In the genomic region with DNA sequence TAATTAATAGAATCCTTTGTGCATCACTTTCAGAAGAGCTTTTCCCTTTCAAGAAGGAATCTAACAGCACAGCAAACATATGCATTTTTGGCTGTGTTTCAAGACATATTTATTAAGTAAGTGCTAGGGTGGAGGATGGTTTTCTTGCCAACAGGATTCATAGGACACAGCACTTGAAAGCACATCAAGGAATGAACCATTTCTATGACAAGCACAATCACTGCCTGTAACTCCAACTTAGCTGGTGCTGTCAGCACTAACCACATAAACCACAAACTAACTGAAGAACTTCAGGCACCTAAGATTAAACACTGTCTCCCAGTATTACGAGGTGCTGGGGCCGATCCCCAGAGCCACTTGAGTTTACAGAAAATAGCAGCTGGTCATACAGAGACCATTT, we compare ENCODE assay signal across 12 cellular contexts. TPM values are rescaled to one million over a fixed set of nuclear protein-coding genes. Genes with fewer than 3 reads are reported as not detected.
DNase-seq lines count a peak whose midpoint lies in the region; ATAC-seq and TF ChIP-seq lines count a peak whose summit lies in the region.
"Had no signal": no experiment of that assay in that cellular context is flagged by ENCODE, and none has a peak within 500 bp of the region (broad histone marks: within the 10 kb centered on the region; RNA-seq: fewer than 3 reads in every experiment).

No MANE protein-coding gene starts in this region.

- intact Hi-C loops in mammary epithelial cell (cut with micrococcal nuclease): no loop called here

- peaks cover 37% of the 10 kb centered on the region for H3K4me1 Mint-ChIP-seq in nephron
- peaks cover 0 to 2% of the 10 kb centered on the region in 2 donors for H3K4me1 Mint-ChIP-seq in stimulated activated naive B cell treated with anti-CD40 and anti-IgM and Interleukin-4, amounts not matched to agents 10 μg/mL and 1 μg/mL and 100 μg/mL, for 72 hours

- H2AFZ ChIP-seq in mammary epithelial cell (ENCODE audit: low read depth, low read length): peak overlapping the region; percentile 10

- dilution Hi-C loops in mammary epithelial cell (cut with HindIII; ENCODE audit: low sequenced_read_pairs): no loop called here

- BruUV-seq in mammary epithelial cell (replicated peaks; lab: Mats Ljungman, UMichigan): no TSS peak

- in situ Hi-C loops in mammary epithelial cell (cut with MboI; ENCODE audit: low sequenced_read_pairs in 2 of 2): no loop called here

- H3K36me3 ChIP-seq in mammary epithelial cell (ENCODE audit: insufficient read depth, low read length): no peaks in the 10 kb centered on the region
- H3K36me3 ChIP-seq: ovary had no signal

- 0% methylated on average over 2 of the region's 2 CpGs for WGBS in mammary epithelial cell (ENCODE audit: low coverage, missing lambda C conversion rate)

- peak overlapping the region in 1 of 3 experiments; percentile 14 for H3K4me3 Mint-ChIP-seq in nephron
- H3K4me3 Mint-ChIP-seq in stimulated activated naive B cell treated with anti-CD40 and anti-IgM and Interleukin-4, amounts not matched to agents 10 μg/mL and 1 μg/mL and 100 μg/mL, for 72 hours: no peak overlapping the region
- H3K4me3 Mint-ChIP-seq: activated naive CD8-positive, alpha-beta T cell treated with anti-CD3 and anti-CD28 coated beads for 36 hours had no signal

- H3K9ac ChIP-seq in mammary epithelial cell (ENCODE audit: insufficient read depth, low read length): no peak overlapping the region

- H3K27ac ChIP-seq in mammary epithelial cell (ENCODE audit: insufficient read depth, low read depth, low read length): no peak overlapping the region
- H3K27ac ChIP-seq: ovary had no signal

- H3K4me3 ChIP-seq in mammary epithelial cell (replicated peaks in 1 of 3; ENCODE audit: insufficient read depth in 1 of 3, low read depth in 2 of 3, low read length in 3 of 3): no peak overlapping the region
- H3K4me3 ChIP-seq: ovary had no signal

- peaks cover 23% of the 10 kb centered on the region for H3K4me1 ChIP-seq in mammary epithelial cell (ENCODE audit: insufficient read depth, low read length)

- peak overlapping the region; percentile 65 for H3K4me2 ChIP-seq in mammary epithelial cell (ENCODE audit: insufficient read depth, low read depth, low read length)

- H3K27me3 ChIP-seq in mammary epithelial cell (ENCODE audit: insufficient read depth, low read length): no peaks in the 10 kb centered on the region
- H3K27me3 ChIP-seq: ovary had no signal

- H3K36me3 Mint-ChIP-seq in nephron (ENCODE audit: low read depth): no peaks in the 10 kb centered on the region
- no peaks in the 10 kb centered on the region for H3K36me3 Mint-ChIP-seq in stimulated activated naive B cell treated with anti-CD40 and anti-IgM and Interleukin-4, amounts not matched to agents 10 μg/mL and 1 μg/mL and 100 μg/mL, for 72 hours
- H3K36me3 Mint-ChIP-seq: activated naive CD8-positive, alpha-beta T cell treated with anti-CD3 and anti-CD28 coated beads for 36 hours had no signal

- ATAC-seq in GM18858 (IDR thresholded peaks at IDR 0.05; ENCODE audit: unreplicated experiment) (no peak), GM18907 (IDR thresholded peaks at IDR 0.05; ENCODE audit: unreplicated experiment) (no peak)
- ATAC-seq in stimulated activated naive B cell treated with anti-CD40 and anti-IgM and Interleukin-4, amounts not matched to agents 10 μg/mL and 1 μg/mL and 100 μg/mL, for 72 hours (replicated peaks): no peak

- peak; percentile 73 for DNase-seq in ELR (ENCODE audit: low read depth)
- peak; percentile 4 for DNase-seq in NCI-H226
- peak; percentile 73 for DNase-seq in mammary epithelial cell
- DNase-seq in activated CD8-positive, alpha-beta memory T cell treated with anti-CD3 and anti-CD28 coated beads, Interleukin-2, amount 50 U/mL, for 48 hours: no peak
- no peak for DNase-seq in stimulated activated naive B cell treated with anti-CD40 and anti-IgM and Interleukin-4, amounts not matched to agents 10 μg/mL and 1 μg/mL and 100 μg/mL, for 72 hours
- DNase-seq: activated naive CD8-positive, alpha-beta T cell treated with anti-CD3 and anti-CD28 coated beads for 36 hours; GF-D8; hypothalamus; ovary had no signal

- H3K27ac Mint-ChIP-seq in nephron: peak overlapping the region; percentile 66 to 88 (median 86)
- H3K27ac Mint-ChIP-seq in stimulated activated naive B cell treated with anti-CD40 and anti-IgM and Interleukin-4, amounts not matched to agents 10 μg/mL and 1 μg/mL and 100 μg/mL, for 72 hours: no peak overlapping the region
- H3K27ac Mint-ChIP-seq: activated naive CD8-positive, alpha-beta T cell treated with anti-CD3 and anti-CD28 coated beads for 36 hours had no signal

- no peaks in the 10 kb centered on the region for H4K20me1 ChIP-seq in mammary epithelial cell (ENCODE audit: insufficient read depth, low read length)

- TF ChIP-seq CTCF in mammary epithelial cell (conservative IDR thresholded peaks at IDR 0.05 in 1 of 2, IDR thresholded peaks at IDR 0.05 in 1 of 2; ENCODE audit: extremely low read depth in 1 of 2, insufficient read depth in 1 of 2, low read depth in 1 of 2, low read length in 2 of 2) (no peak), nephron (IDR thresholded peaks at IDR 0.05; ENCODE audit: unreplicated experiment in 3 of 3) (no peak)

- CTCF ChIA-PET in mammary epithelial cell (lab: Charles Lee; ENCODE audit: low non-redundant PET): interaction anchor here (0.6 kb wide), 1 partner anchor 145 kb away, joined by 3 read pairs; no protein-coding TSS in a partner anchor

- H3K9me3 ChIP-seq in mammary epithelial cell (replicated peaks; ENCODE audit: insufficient read depth, low read length): no peaks in the 10 kb centered on the region
- H3K9me3 ChIP-seq: ovary had no signal

- no peaks in the 10 kb centered on the region for H3K9me3 Mint-ChIP-seq in nephron
- H3K9me3 Mint-ChIP-seq in stimulated activated naive B cell treated with anti-CD40 and anti-IgM and Interleukin-4, amounts not matched to agents 10 μg/mL and 1 μg/mL and 100 μg/mL, for 72 hours: no peaks in the 10 kb centered on the region
- H3K9me3 Mint-ChIP-seq: activated naive CD8-positive, alpha-beta T cell treated with anti-CD3 and anti-CD28 coated beads for 36 hours had no signal

- H3K27me3 Mint-ChIP-seq in nephron (ENCODE audit: low read depth): peaks cover 6% of the 10 kb centered on the region
- peaks cover 3 to 23% of the 10 kb centered on the region in 2 donors for H3K27me3 Mint-ChIP-seq in stimulated activated naive B cell treated with anti-CD40 and anti-IgM and Interleukin-4, amounts not matched to agents 10 μg/mL and 1 μg/mL and 100 μg/mL, for 72 hours

- H3K79me2 ChIP-seq in mammary epithelial cell (ENCODE audit: insufficient read depth, low read length): no peaks in the 10 kb centered on the region

RNA-seq across cellular contexts. Expression of gene SPRED1, which starts 35.5 kb away (rescaled TPM):
- total RNA-seq in mammary epithelial cell: 10 to 100 TPM; 25.7 to 47.7 TPM
- 6.8 TPM for polyA plus RNA-seq in mammary epithelial cell
- 19.6 TPM for polyA minus RNA-seq in mammary epithelial cell

Comparison
In these comparisons a context has a peak if more than half of its experiments do, and no peak if none do; other contexts are left out.
1. DNase-seq: peak in ELR (single experiment), NCI-H226 (single experiment) and mammary epithelial cell (single experiment); none in activated CD8-positive, alpha-beta memory T cell treated with anti-CD3 and anti-CD28 coated beads, Interleukin-2, amount 50 U/mL, for 48 hours (single experiment) and stimulated activated naive B cell treated with anti-CD40 and anti-IgM and Interleukin-4, amounts not matched to agents 10 μg/mL and 1 μg/mL and 100 μg/mL, for 72 hours (single experiment).